ENCODE assay signal across 36 cellular contexts in genomic region chr12:47517122-47517521, GRCh38.
"Had no signal": no experiment of that assay in that cellular context is flagged by ENCODE, and none has a peak within 500 bp of the region (broad histone marks: within the 10 kb centered on the region; RNA-seq: fewer than 3 reads in every experiment).

No MANE protein-coding gene starts in this region.

- DNase-seq: Kasumi-1, MG63, MM.1S, MV-4-11, NCI-H1048, NCI-H1092, NCI-H1092 treated with DMSO at 0.1 percent for 48 hours, NCI-H1105, NCI-H1105 treated with DMSO at 0.1 percent for 48 hours, NCI-H1417, NCI-H1417 treated with DMSO at 0.1 percent for 48 hours, NCI-H1436, NCI-H1436 treated with DMSO at 0.1 percent for 48 hours, NCI-H146, NCI-H1694, NCI-H1694 treated with DMSO at 0.1 percent for 48 hours, NCI-H187, NCI-H187 treated with DMSO at 0.1 percent for 48 hours, NCI-H1930, NCI-H2029, NCI-H2029 treated with DMSO at 0.1 percent for 48 hours, NCI-H2081, NCI-H2081 treated with DMSO at 0.1 percent for 48 hours, NCI-H2107, NCI-H2171, NCI-H2171 treated with DMSO at 0.1 percent for 48 hours, NCI-H2227 treated with DMSO at 0.1 percent for 48 hours, NCI-H226, NCI-H345, NCI-H446, NCI-H446 treated with DMSO at 0.1 percent for 48 hours, NCI-H510A, NCI-H510A treated with DMSO at 0.1 percent for 48 hours, NCI-H524, NCI-H524 treated with DMSO at 0.1 percent for 48 hours, NCI-H526 had no signal

- H3K4me3 ChIP-seq: MG63 had no signal

- H3K27me3 ChIP-seq: MG63 had no signal

- H3K36me3 ChIP-seq: MG63 had no signal
